ENCODE assay signal across 1 cellular context in genomic region chr15:78541744-78542034, GRCh38.
TF ChIP-seq lines count a peak whose summit lies in the region.

No MANE protein-coding gene starts in this region.

TF ChIP-seq in GM12878, 131 proteins besides CTCF, POLR2A, EP300 and RAD21:
- TF ChIP-seq, protein P1, sequence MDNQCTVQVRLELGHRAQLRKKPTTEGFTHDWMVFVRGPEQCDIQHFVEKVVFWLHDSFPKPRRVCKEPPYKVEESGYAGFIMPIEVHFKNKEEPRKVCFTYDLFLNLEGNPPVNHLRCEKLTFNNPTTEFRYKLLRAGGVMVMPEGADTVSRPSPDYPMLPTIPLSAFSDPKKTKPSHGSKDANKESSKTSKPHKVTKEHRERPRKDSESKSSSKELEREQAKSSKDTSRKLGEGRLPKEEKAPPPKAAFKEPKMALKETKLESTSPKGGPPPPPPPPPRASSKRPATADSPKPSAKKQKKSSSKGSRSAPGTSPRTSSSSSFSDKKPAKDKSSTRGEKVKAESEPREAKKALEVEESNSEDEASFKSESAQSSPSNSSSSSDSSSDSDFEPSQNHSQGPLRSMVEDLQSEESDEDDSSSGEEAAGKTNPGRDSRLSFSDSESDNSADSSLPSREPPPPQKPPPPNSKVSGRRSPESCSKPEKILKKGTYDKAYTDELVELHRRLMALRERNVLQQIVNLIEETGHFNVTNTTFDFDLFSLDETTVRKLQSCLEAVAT (IDR thresholded peaks at IDR 0.05) = no peak
- TF ChIP-seq SUPT20H (IDR thresholded peaks at IDR 0.05; ENCODE audit: borderline replicate concordance, control insufficient read depth, low read depth, low read length) (no peak), ZBTB11 (CRISPR knock-in tag; IDR thresholded peaks at IDR 0.05) (no peak)
- TF ChIP-seq, protein P2, sequence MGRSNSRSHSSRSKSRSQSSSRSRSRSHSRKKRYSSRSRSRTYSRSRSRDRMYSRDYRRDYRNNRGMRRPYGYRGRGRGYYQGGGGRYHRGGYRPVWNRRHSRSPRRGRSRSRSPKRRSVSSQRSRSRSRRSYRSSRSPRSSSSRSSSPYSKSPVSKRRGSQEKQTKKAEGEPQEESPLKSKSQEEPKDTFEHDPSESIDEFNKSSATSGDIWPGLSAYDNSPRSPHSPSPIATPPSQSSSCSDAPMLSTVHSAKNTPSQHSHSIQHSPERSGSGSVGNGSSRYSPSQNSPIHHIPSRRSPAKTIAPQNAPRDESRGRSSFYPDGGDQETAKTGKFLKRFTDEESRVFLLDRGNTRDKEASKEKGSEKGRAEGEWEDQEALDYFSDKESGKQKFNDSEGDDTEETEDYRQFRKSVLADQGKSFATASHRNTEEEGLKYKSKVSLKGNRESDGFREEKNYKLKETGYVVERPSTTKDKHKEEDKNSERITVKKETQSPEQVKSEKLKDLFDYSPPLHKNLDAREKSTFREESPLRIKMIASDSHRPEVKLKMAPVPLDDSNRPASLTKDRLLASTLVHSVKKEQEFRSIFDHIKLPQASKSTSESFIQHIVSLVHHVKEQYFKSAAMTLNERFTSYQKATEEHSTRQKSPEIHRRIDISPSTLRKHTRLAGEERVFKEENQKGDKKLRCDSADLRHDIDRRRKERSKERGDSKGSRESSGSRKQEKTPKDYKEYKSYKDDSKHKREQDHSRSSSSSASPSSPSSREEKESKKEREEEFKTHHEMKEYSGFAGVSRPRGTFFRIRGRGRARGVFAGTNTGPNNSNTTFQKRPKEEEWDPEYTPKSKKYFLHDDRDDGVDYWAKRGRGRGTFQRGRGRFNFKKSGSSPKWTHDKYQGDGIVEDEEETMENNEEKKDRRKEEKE (IDR thresholded peaks at IDR 0.05) = no peak
